ENCODE assay signal across 16 cellular contexts in genomic region chr11:39221739-39222138, GRCh38.
DNase-seq lines count a peak whose midpoint lies in the region; TF ChIP-seq lines count a peak whose summit lies in the region.
"Had no signal": no experiment of that assay in that cellular context is flagged by ENCODE, and none has a peak within 500 bp of the region (broad histone marks: within the 10 kb centered on the region; RNA-seq: fewer than 3 reads in every experiment).

No MANE protein-coding gene starts in this region.

- H3K36me3 ChIP-seq in endocrine pancreas (ENCODE audit: control insufficient read depth, insufficient read depth, low read length), result no peaks in the 10 kb centered on the region
- H3K36me3 ChIP-seq: BLaER1, HAP-1 had no signal

- no peaks in the 10 kb centered on the region for H3K9me3 ChIP-seq in endocrine pancreas (ENCODE audit: control insufficient read depth, low read length)
- H3K9me3 ChIP-seq: BLaER1, Caco-2, HAP-1 had no signal

- DNase-seq in DMS53 (lab: John Stamatoyannopoulos, UW), result peak; percentile 48
- DNase-seq in NCI-H69 (lab: John Stamatoyannopoulos, UW), result peak; percentile 47
- DNase-seq in NCI-H1417 (lab: John Stamatoyannopoulos, UW), result no peak
- DNase-seq in NCI-H2196 (lab: John Stamatoyannopoulos, UW; ENCODE audit: unreplicated experiment), result no peak
- DNase-seq in GM13977 (ENCODE audit: low spot score), result no peak
- DNase-seq: Caco-2; CD4-positive, CD25-positive, alpha-beta regulatory T cell; CD8-positive, alpha-beta T cell; DMS153; DMS79 treated with DMSO at 0.1 percent for 48 hours; GF-D8; GOT3; HFFc6 had no signal

- H3K27me3 ChIP-seq in endocrine pancreas (ENCODE audit: control insufficient read depth, insufficient read depth, low read length), result no peaks in the 10 kb centered on the region
- H3K27me3 ChIP-seq: BLaER1 had no signal

- no peak for TF ChIP-seq CTCF in GM13977 (IDR thresholded peaks at IDR 0.05; ENCODE audit: extremely low read depth, insufficient read depth, missing control alignments)

- in situ Hi-C loops in GM13977 (cut with MboI; ENCODE audit: low pct_unique_long_range_greater_than_20kb, low sequenced_read_pairs, unreplicated experiment), result no loop called here

- H3K4me3 ChIP-seq in endocrine pancreas (ENCODE audit: control insufficient read depth, insufficient read depth, low read length), result peak overlapping the region; percentile 24
- H3K4me3 ChIP-seq: BLaER1, HAP-1 had no signal

- no peak overlapping the region for H3K9ac ChIP-seq in endocrine pancreas (ENCODE audit: control insufficient read depth, insufficient read depth, low read length)
- H3K9ac ChIP-seq: BLaER1 had no signal

- H3K4me1 ChIP-seq in endocrine pancreas (ENCODE audit: control insufficient read depth, insufficient read depth, low read length), result no peaks in the 10 kb centered on the region
- H3K4me1 ChIP-seq: BLaER1, HAP-1 had no signal

Comparison
In these comparisons a context has a peak if more than half of its experiments do, and no peak if none do; other contexts are left out.
1. DNase-seq: peak in DMS53 (single experiment) and NCI-H69 (single experiment); none in NCI-H1417 (0 of 3), NCI-H2196 (single experiment) and GM13977 (single experiment).